ENCODE assay signal across 8 cellular contexts in the genomic region with DNA sequence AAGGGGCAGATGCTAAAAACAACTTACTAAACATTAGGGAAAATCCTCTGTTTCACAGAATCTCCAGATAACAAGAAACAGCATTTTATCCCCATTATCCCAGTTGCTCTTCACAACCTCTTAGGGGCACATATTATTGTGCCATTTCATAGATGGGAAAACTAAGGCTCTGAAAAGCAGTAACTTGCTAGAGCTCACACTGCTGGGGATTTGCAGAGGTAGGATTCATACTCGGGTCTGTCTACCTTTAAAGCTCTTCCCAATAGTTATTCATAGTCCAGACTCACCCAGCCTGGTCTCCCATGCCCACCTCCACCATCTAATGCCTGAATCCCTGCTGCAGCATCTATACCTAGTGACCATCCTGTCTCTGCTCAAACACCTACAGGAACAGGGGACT.
"Had no signal": no experiment of that assay in that cellular context is flagged by ENCODE, and none has a peak within 500 bp of the region (broad histone marks: within the 10 kb centered on the region; RNA-seq: fewer than 3 reads in every experiment).

No MANE protein-coding gene starts in this region.

- ATAC-seq: GM12878 had no signal

- FAIRE-seq: G401.6, GM12878, GM12891, GM12892, GM18507, GM19239 had no signal

- H3K4me3 ChIP-seq: GM12878 had no signal

- DNase-seq: GDM1, GF-D8 had no signal
